ENCODE assay signal across 22 cellular contexts in genomic region chr5:54463696-54464095, GRCh38. TPM values are rescaled to one million over a fixed set of nuclear protein-coding genes. Genes with fewer than 3 reads are reported as not detected.
DNase-seq lines count a peak whose midpoint lies in the region; ATAC-seq, FAIRE-seq and TF ChIP-seq lines count a peak whose summit lies in the region.
"Had no signal": no experiment of that assay in that cellular context is flagged by ENCODE, and none has a peak within 500 bp of the region (broad histone marks: within the 10 kb centered on the region; RNA-seq: fewer than 3 reads in every experiment).

No MANE protein-coding gene starts in this region.

- H3K27ac ChIP-seq in heart right ventricle (no peak overlapping the region), uterus (no peak overlapping the region)
- H3K27ac ChIP-seq: 22Rv1, A549, C4-2B, GM23248 had no signal

- peak; percentile 76 for FAIRE-seq in endometrium (lab: Jason Lieb, UNC)
- FAIRE-seq in GM12891 (lab: Jason Lieb, UNC), result no peak
- FAIRE-seq: A549, D721Med, G401.6, GM12892, GM18507, H54, HepG2 had no signal

- H3K27ac Mint-ChIP-seq in nephron, result peak overlapping the region in 2 of 3 experiments; percentile 62 to 71
- H3K27ac Mint-ChIP-seq: CD4-positive, alpha-beta T cell had no signal

- H3K4me1 Mint-ChIP-seq in nephron, result peaks cover 7% of the 10 kb centered on the region

- TF ChIP-seq CTCF in heart right ventricle (IDR thresholded peaks at IDR 0.05) (no peak), nephron (IDR thresholded peaks at IDR 0.05; ENCODE audit: unreplicated experiment in 3 of 3) (no peak), uterus (IDR thresholded peaks at IDR 0.05) (no peak)

- H3K9me3 Mint-ChIP-seq in nephron, result peaks cover 21% of the 10 kb centered on the region

- H3K27me3 Mint-ChIP-seq in nephron (ENCODE audit: low read depth), result peaks cover 3% of the 10 kb centered on the region

- H3K36me3 ChIP-seq in heart right ventricle (no peaks in the 10 kb centered on the region), uterus (no peaks in the 10 kb centered on the region)

- WGBS in heart right ventricle, 2 donors, result 46 to 51% methylated on average over 4 of the region's 4 CpGs

- H3K36me3 Mint-ChIP-seq in nephron (ENCODE audit: low read depth), result no peaks in the 10 kb centered on the region

- DNase-seq in Right ventricle myocardium superior (no peak), heart right ventricle (no peak), uterus (peak; percentile 15 to 21), GM12891 (ENCODE audit: insufficient read length, low spot score) (no peak)
- DNase-seq in stimulated activated CD4-positive, alpha-beta T cell treated with anti-CD3 and anti-CD28 coated beads, Interleukin-4, amount 100 ng/mL, for 4 hours, result no peak
- DNase-seq: AML-193; Caco-2; CD4-positive, alpha-beta T cell; GM23248; HCEC 1CT had no signal

- TF ChIP-seq POLR2A in uterus (IDR thresholded peaks at IDR 0.05) (no peak), GM12891 (IDR thresholded peaks at IDR 0.05; ENCODE audit: low read depth, low read length) (no peak)

- intact Hi-C loops in Right ventricle myocardium superior (cut with DNase I) (no loop called here), heart right ventricle (cut with DNase I) (no loop called here), uterus (cut with DNase I; ENCODE audit: low total_unique reads) (no loop called here)

- H3K4me3 ChIP-seq in heart right ventricle, result no peak overlapping the region
- H3K4me3 ChIP-seq in uterus, result no peak overlapping the region
- H3K4me3 ChIP-seq: A549, GM23248 had no signal

- H3K4me1 ChIP-seq in heart right ventricle, result peaks cover 0 to 28% (median 0%) of the 10 kb centered on the region in 9 donors
- H3K4me1 ChIP-seq in uterus, result no peaks in the 10 kb centered on the region

- H3K4me3 Mint-ChIP-seq in nephron, result no peak overlapping the region
- H3K4me3 Mint-ChIP-seq: CD4-positive, alpha-beta T cell had no signal

- H3K27me3 ChIP-seq in heart right ventricle (no peaks in the 10 kb centered on the region), uterus (no peaks in the 10 kb centered on the region)

- H3K9me3 ChIP-seq in heart right ventricle, result no peaks in the 10 kb centered on the region
- H3K9me3 ChIP-seq in uterus, result no peaks in the 10 kb centered on the region

- peak; percentile 20 for ATAC-seq in Right ventricle myocardium superior (ENCODE audit: poor library complexity)
- no peak for ATAC-seq in heart right ventricle
- no peak for ATAC-seq in HG03469 (IDR thresholded peaks at IDR 0.05; ENCODE audit: unreplicated experiment)
- ATAC-seq: A549, HepG2 had no signal

TF ChIP-seq in GM12891, 5 proteins besides CTCF, POLR2A, EP300 and RAD21:
- TF ChIP-seq POU2F2 (IDR thresholded peaks at IDR 0.05; ENCODE audit: low read depth, low read length) (no peak), TAF1 (IDR thresholded peaks at IDR 0.05; ENCODE audit: low read depth, low read length) (no peak), PAX5 (IDR thresholded peaks at IDR 0.05; ENCODE audit: insufficient read depth, low read length, severe bottlenecking) (no peak), POLR2AphosphoS5 (IDR thresholded peaks at IDR 0.05; ENCODE audit: low read depth, low read length) (no peak), SPI1 (IDR thresholded peaks at IDR 0.05; ENCODE audit: low read depth, low read length) (no peak)

RNA-seq across cellular contexts. Expression of gene HSPB3, which starts 8.2 kb away (rescaled TPM):
- total RNA-seq in Right ventricle myocardium superior (596 TPM), heart right ventricle (100 to 1,000 TPM; 202 to 670 (median 350) TPM), uterus (1 to 10 TPM in 1 of 4 donors, not detected in 3; 1.7 TPM)
- polyA plus RNA-seq in heart right ventricle, result 100 to 1,000 TPM; 167 to 482 TPM
- polyA plus RNA-seq in GM12891 (2012; ENCODE audit: low read depth, missing spikeins), result not detected
- total RNA-seq: CD4-positive, alpha-beta T cell; HepG2 had no signal
- polyA plus RNA-seq: A549, HepG2 had no signal

RNA-seq across cellular contexts. Expression of gene SNX18, which starts 53.9 kb away (rescaled TPM):
- total RNA-seq in Right ventricle myocardium superior (24.9 TPM), heart right ventricle (10 to 100 TPM; 15.3 to 31.0 (median 22.1) TPM), uterus (10 to 100 TPM; 33.6 to 59.1 (median 51.2) TPM)
- 1 to 10 TPM; 4.1 to 9.3 TPM for polyA plus RNA-seq in heart right ventricle
- polyA plus RNA-seq in GM12891 (2012; ENCODE audit: low read depth, missing spikeins), result 0.33 TPM

Comparison
In these comparisons a context has a peak if more than half of its experiments do, and no peak if none do; other contexts are left out.
1. DNase-seq: peak in uterus (2 of 2); none in Right ventricle myocardium superior (single experiment), heart right ventricle (0 of 2), stimulated activated CD4-positive, alpha-beta T cell treated with anti-CD3 and anti-CD28 coated beads, Interleukin-4, amount 100 ng/mL, for 4 hours (0 of 2) and GM12891 (single experiment).
2. RNA of gene HSPB3, which starts 8.2 kb away (total RNA-seq): 596 TPM in Right ventricle myocardium superior (single experiment) and 202 to 670 TPM in heart right ventricle; 1.7 TPM in uterus; every median in the first group is over 10 times any median in the second.